1 cellular context compared by ENCODE assay signal in the genomic region with DNA sequence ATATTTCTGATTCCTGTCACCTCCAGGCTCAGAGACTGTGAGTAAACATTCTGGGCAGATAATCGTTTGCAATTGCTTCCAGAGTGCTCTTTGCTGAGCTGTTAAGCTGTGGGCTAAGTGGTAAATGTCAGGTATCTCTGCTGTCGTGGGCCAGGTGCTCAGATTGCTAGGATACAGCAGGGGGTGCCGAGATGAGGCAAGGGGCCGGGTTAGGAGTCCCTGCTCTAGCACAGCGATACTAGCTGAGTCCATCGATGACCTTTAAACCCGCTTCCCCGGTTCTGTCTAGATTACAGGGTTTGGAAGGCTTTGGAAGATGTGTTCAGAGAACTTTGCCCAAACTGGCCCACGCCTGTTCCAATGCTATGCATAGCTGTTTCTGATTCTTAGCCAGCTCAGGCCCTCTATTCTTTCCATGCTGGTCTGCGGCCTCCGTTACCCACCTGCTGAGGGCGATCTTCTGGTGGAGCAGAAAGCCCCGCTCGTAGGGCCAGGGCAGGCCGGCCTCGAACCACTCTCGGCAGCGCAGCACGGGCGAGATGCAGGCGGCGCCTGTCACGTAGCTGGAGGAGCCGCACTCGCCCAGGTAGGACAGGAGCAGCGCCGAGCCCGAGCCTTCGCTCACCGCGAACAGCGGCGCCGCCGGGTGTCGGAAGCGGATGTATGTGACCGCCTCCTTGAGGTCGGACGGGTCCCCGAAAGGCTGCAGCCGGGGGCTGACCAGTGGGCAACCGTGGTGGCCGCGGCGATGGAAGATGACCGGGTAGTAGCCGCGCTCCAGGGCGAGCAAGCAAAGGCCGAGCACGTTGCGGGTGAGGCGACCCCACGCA.
A peak's percentile ranks its signal among the peaks of the same experiment; 100 is the strongest.
TF ChIP-seq lines count a peak whose summit lies in the region.

No MANE protein-coding gene starts in this region.

TF ChIP-seq in GM12878, 131 proteins besides CTCF, POLR2A, EP300 and RAD21:
- TF ChIP-seq ATF7 (IDR thresholded peaks at IDR 0.05; ENCODE audit: low read depth) (no peak), TCF3 (IDR thresholded peaks at IDR 0.05; ENCODE audit: borderline replicate concordance, insufficient read depth, low read depth, low read length) (no peak), ZNF274 (IDR thresholded peaks at IDR 0.05; ENCODE audit: insufficient read depth, insufficient read length) (no peak), CBFB (IDR thresholded peaks at IDR 0.05; ENCODE audit: low read depth) (no peak; the same call in 1 of the 2 replicates), MTA3 (IDR thresholded peaks at IDR 0.05; ENCODE audit: borderline replicate concordance, low read length) (no peak), TCF7 (IDR thresholded peaks at IDR 0.05; ENCODE audit: borderline replicate concordance) (no peak), FOS (IDR thresholded peaks at IDR 0.05; ENCODE audit: borderline replicate concordance, extremely low read depth, insufficient read length) (no peak), GATAD2B (conservative IDR thresholded peaks at IDR 0.05; ENCODE audit: low read depth) (peak; percentile 26), ZZZ3 (IDR thresholded peaks at IDR 0.05; ENCODE audit: control insufficient read depth, insufficient read length, low read depth) (no peak), BACH1 (IDR thresholded peaks at IDR 0.05; ENCODE audit: borderline replicate concordance) (peak; percentile 21; the same call in 1 of the 2 replicates), CREM (IDR thresholded peaks at IDR 0.05; ENCODE audit: low read depth) (0 out of 2 replicates have a peak, but pooled peaks have one; percentile 14), MYC (IDR thresholded peaks at IDR 0.05; ENCODE audit: insufficient read depth, insufficient read length, insufficient replicate concordance, low read length, severe bottlenecking) (peak; percentile 40), SUPT20H (IDR thresholded peaks at IDR 0.05; ENCODE audit: borderline replicate concordance, control insufficient read depth, low read depth, low read length) (no peak), IKZF2 (IDR thresholded peaks at IDR 0.05) (no peak), HDGF (IDR thresholded peaks at IDR 0.05) (peak; percentile 55; the same call in 1 of the 2 replicates), CHD2 (IDR thresholded peaks at IDR 0.05; ENCODE audit: borderline replicate concordance, low read depth, low read length) (no peak), BHLHE40 (IDR thresholded peaks at IDR 0.05; ENCODE audit: borderline replicate concordance in 1 of 2, low read depth in 2 of 2, low read length in 1 of 2) (peak in 1 of 2 experiments; percentile 61; a peak in 1 of 4 replicates), RB1 (IDR thresholded peaks at IDR 0.05; ENCODE audit: borderline replicate concordance) (no peak), EGR1 (IDR thresholded peaks at IDR 0.05; ENCODE audit: borderline replicate concordance in 1 of 2, low read depth in 2 of 2, low read length in 2 of 2) (no peak), RUNX3 (IDR thresholded peaks at IDR 0.05; ENCODE audit: low read length) (peak; percentile 45; the same call in 1 of the 2 replicates), NFIC (IDR thresholded peaks at IDR 0.05; ENCODE audit: low read depth, low read length) (no peak), TBL1XR1 (IDR thresholded peaks at IDR 0.05; ENCODE audit: low read depth, low read length) (no peak), LARP7 (IDR thresholded peaks at IDR 0.05) (0 out of 2 replicates have a peak, but pooled peaks have one; percentile 13), ETV6 (conservative IDR thresholded peaks at IDR 0.05 in 1 of 2, IDR thresholded peaks at IDR 0.05 in 1 of 2; ENCODE audit: borderline replicate concordance in 1 of 2, low read depth in 1 of 2) (no peak), SMAD1 (IDR thresholded peaks at IDR 0.05; ENCODE audit: low read depth, partially characterized antibody) (no peak), YY1 (IDR thresholded peaks at IDR 0.05; ENCODE audit: low read depth, low read length) (0 out of 2 replicates have a peak, but pooled peaks have one; percentile 22)
- TF ChIP-seq, protein P1, sequence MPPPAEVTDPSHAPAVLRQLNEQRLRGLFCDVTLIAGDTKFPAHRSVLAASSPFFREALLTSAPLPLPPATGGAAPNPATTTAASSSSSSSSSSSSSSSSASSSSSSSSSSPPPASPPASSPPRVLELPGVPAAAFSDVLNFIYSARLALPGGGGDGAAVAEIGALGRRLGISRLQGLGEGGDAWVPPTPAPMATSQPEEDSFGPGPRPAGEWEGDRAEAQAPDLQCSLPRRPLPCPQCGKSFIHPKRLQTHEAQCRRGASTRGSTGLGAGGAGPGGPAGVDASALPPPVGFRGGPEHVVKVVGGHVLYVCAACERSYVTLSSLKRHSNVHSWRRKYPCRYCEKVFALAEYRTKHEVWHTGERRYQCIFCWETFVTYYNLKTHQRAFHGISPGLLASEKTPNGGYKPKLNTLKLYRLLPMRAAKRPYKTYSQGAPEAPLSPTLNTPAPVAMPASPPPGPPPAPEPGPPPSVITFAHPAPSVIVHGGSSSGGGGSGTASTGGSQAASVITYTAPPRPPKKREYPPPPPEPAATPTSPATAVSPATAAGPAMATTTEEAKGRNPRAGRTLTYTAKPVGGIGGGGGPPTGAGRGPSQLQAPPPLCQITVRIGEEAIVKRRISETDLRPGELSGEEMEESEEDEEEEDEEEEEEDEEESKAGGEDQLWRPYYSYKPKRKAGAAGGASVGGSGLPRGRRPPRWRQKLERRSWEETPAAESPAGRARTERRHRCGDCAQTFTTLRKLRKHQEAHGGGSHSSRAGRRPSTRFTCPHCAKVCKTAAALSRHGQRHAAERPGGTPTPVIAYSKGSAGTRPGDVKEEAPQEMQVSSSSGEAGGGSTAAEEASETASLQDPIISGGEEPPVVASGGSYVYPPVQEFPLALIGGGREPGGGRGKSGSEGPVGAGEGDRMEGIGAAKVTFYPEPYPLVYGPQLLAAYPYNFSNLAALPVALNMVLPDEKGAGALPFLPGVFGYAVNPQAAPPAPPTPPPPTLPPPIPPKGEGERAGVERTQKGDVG (CRISPR knock-in tag; IDR thresholded peaks at IDR 0.05): no peak
- TF ChIP-seq, protein P2, sequence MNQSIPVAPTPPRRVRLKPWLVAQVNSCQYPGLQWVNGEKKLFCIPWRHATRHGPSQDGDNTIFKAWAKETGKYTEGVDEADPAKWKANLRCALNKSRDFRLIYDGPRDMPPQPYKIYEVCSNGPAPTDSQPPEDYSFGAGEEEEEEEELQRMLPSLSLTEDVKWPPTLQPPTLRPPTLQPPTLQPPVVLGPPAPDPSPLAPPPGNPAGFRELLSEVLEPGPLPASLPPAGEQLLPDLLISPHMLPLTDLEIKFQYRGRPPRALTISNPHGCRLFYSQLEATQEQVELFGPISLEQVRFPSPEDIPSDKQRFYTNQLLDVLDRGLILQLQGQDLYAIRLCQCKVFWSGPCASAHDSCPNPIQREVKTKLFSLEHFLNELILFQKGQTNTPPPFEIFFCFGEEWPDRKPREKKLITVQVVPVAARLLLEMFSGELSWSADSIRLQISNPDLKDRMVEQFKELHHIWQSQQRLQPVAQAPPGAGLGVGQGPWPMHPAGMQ (IDR thresholded peaks at IDR 0.05; ENCODE audit: borderline replicate concordance): no peak
- TF ChIP-seq, protein P3, sequence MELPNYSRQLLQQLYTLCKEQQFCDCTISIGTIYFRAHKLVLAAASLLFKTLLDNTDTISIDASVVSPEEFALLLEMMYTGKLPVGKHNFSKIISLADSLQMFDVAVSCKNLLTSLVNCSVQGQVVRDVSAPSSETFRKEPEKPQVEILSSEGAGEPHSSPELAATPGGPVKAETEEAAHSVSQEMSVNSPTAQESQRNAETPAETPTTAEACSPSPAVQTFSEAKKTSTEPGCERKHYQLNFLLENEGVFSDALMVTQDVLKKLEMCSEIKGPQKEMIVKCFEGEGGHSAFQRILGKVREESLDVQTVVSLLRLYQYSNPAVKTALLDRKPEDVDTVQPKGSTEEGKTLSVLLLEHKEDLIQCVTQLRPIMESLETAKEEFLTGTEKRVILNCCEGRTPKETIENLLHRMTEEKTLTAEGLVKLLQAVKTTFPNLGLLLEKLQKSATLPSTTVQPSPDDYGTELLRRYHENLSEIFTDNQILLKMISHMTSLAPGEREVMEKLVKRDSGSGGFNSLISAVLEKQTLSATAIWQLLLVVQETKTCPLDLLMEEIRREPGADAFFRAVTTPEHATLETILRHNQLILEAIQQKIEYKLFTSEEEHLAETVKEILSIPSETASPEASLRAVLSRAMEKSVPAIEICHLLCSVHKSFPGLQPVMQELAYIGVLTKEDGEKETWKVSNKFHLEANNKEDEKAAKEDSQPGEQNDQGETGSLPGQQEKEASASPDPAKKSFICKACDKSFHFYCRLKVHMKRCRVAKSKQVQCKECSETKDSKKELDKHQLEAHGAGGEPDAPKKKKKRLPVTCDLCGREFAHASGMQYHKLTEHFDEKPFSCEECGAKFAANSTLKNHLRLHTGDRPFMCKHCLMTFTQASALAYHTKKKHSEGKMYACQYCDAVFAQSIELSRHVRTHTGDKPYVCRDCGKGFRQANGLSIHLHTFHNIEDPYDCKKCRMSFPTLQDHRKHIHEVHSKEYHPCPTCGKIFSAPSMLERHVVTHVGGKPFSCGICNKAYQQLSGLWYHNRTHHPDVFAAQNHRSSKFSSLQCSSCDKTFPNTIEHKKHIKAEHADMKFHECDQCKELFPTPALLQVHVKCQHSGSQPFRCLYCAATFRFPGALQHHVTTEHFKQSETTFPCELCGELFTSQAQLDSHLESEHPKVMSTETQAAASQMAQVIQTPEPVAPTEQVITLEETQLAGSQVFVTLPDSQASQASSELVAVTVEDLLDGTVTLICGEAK (IDR thresholded peaks at IDR 0.05; ENCODE audit: borderline replicate concordance): no peak
- TF ChIP-seq, protein P4, sequence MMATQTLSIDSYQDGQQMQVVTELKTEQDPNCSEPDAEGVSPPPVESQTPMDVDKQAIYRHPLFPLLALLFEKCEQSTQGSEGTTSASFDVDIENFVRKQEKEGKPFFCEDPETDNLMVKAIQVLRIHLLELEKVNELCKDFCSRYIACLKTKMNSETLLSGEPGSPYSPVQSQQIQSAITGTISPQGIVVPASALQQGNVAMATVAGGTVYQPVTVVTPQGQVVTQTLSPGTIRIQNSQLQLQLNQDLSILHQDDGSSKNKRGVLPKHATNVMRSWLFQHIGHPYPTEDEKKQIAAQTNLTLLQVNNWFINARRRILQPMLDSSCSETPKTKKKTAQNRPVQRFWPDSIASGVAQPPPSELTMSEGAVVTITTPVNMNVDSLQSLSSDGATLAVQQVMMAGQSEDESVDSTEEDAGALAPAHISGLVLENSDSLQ (IDR thresholded peaks at IDR 0.05): peak; percentile 15; the same call in 1 of the 2 replicates
- TF ChIP-seq, protein P5, sequence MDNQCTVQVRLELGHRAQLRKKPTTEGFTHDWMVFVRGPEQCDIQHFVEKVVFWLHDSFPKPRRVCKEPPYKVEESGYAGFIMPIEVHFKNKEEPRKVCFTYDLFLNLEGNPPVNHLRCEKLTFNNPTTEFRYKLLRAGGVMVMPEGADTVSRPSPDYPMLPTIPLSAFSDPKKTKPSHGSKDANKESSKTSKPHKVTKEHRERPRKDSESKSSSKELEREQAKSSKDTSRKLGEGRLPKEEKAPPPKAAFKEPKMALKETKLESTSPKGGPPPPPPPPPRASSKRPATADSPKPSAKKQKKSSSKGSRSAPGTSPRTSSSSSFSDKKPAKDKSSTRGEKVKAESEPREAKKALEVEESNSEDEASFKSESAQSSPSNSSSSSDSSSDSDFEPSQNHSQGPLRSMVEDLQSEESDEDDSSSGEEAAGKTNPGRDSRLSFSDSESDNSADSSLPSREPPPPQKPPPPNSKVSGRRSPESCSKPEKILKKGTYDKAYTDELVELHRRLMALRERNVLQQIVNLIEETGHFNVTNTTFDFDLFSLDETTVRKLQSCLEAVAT (IDR thresholded peaks at IDR 0.05): peak; percentile 81
- TF ChIP-seq, protein P6, sequence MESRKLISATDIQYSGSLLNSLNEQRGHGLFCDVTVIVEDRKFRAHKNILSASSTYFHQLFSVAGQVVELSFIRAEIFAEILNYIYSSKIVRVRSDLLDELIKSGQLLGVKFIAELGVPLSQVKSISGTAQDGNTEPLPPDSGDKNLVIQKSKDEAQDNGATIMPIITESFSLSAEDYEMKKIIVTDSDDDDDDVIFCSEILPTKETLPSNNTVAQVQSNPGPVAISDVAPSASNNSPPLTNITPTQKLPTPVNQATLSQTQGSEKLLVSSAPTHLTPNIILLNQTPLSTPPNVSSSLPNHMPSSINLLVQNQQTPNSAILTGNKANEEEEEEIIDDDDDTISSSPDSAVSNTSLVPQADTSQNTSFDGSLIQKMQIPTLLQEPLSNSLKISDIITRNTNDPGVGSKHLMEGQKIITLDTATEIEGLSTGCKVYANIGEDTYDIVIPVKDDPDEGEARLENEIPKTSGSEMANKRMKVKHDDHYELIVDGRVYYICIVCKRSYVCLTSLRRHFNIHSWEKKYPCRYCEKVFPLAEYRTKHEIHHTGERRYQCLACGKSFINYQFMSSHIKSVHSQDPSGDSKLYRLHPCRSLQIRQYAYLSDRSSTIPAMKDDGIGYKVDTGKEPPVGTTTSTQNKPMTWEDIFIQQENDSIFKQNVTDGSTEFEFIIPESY (IDR thresholded peaks at IDR 0.05): no peak
- TF ChIP-seq, protein P7, sequence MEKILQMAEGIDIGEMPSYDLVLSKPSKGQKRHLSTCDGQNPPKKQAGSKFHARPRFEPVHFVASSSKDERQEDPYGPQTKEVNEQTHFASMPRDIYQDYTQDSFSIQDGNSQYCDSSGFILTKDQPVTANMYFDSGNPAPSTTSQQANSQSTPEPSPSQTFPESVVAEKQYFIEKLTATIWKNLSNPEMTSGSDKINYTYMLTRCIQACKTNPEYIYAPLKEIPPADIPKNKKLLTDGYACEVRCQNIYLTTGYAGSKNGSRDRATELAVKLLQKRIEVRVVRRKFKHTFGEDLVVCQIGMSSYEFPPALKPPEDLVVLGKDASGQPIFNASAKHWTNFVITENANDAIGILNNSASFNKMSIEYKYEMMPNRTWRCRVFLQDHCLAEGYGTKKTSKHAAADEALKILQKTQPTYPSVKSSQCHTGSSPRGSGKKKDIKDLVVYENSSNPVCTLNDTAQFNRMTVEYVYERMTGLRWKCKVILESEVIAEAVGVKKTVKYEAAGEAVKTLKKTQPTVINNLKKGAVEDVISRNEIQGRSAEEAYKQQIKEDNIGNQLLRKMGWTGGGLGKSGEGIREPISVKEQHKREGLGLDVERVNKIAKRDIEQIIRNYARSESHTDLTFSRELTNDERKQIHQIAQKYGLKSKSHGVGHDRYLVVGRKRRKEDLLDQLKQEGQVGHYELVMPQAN (conservative IDR thresholded peaks at IDR 0.05): peak; percentile 31; the same call in 1 of the 2 replicates
